Comparison of ENCODE assay signal across 9 cellular contexts in genomic region chr20:18057106-18057993, GRCh38. TPM values are rescaled to one million over a fixed set of nuclear protein-coding genes. Genes with fewer than 3 reads are reported as not detected.
DNase-seq lines count a peak whose midpoint lies in the region; ATAC-seq and TF ChIP-seq lines count a peak whose summit lies in the region.
"Had no signal": no experiment of that assay in that cellular context is flagged by ENCODE, and none has a peak within 500 bp of the region (broad histone marks: within the 10 kb centered on the region; RNA-seq: fewer than 3 reads in every experiment).

OVOL2 (minus strand) TSS chr20:18057916; CDS start chr20:18057634, 282 bp downstream.

- no peaks in the 10 kb centered on the region for H3K36me3 Mint-ChIP-seq in activated CD4-positive, alpha-beta T cell treated with anti-CD3 and anti-CD28 coated beads for 36 hours (ENCODE audit: low read depth)
- no peaks in the 10 kb centered on the region for H3K36me3 Mint-ChIP-seq in osteocyte (ENCODE audit: unreplicated experiment)

- TF ChIP-seq CTCF in epithelial cell of esophagus (IDR thresholded peaks at IDR 0.05; ENCODE audit: insufficient read depth, low read depth, low read length, missing control alignments) (no peak), osteocyte (IDR thresholded peaks at IDR 0.05) (no peak)

- DNase-seq in activated CD4-positive, alpha-beta T cell treated with anti-CD3 and anti-CD28 coated beads for 36 hours: peak; percentile 10
- no peak for DNase-seq in activated CD4-positive, alpha-beta T cell treated with anti-CD3 and anti-CD28 coated beads for 4 hours
- DNase-seq in NCI-H69 (lab: John Stamatoyannopoulos, UW) (peak; percentile 88), epithelial cell of esophagus (ENCODE audit: low read depth) (peak; percentile 98), osteocyte (ENCODE audit: extremely low spot score, unreplicated experiment) (no peak)
- DNase-seq in stimulated activated naive CD4-positive, alpha-beta T cell (lab: John Stamatoyannopoulos, UW): no peak
- DNase-seq: DND-41 had no signal

- peak within 1 kb of the TSS; percentile 35 for H3K4me3 Mint-ChIP-seq in activated CD4-positive, alpha-beta T cell treated with anti-CD3 and anti-CD28 coated beads for 36 hours
- H3K4me3 Mint-ChIP-seq in osteocyte (ENCODE audit: unreplicated experiment): peak within 1 kb of the TSS; percentile 32

- peaks cover 53% of the 10 kb centered on the region for H3K27me3 Mint-ChIP-seq in activated CD4-positive, alpha-beta T cell treated with anti-CD3 and anti-CD28 coated beads for 36 hours
- H3K27me3 Mint-ChIP-seq in osteocyte (ENCODE audit: unreplicated experiment): peaks cover 82% of the 10 kb centered on the region

- CTCF ChIA-PET in activated CD4-positive, alpha-beta T cell treated with anti-CD3 and anti-CD28 coated beads for 36 hours (lab: Charles Lee): interaction anchor here (0.8 to 1.1 kb wide), 2 partner anchors 80 to 284 kb away, joined by 3 read pairs; partner anchors contain the start of genes KAT14 and PET117

- no peaks in the 10 kb centered on the region for H3K9me3 Mint-ChIP-seq in activated CD4-positive, alpha-beta T cell treated with anti-CD3 and anti-CD28 coated beads for 36 hours (ENCODE audit: low read depth)
- H3K9me3 Mint-ChIP-seq in osteocyte (ENCODE audit: unreplicated experiment): no peaks in the 10 kb centered on the region

- peak within 1 kb of the TSS; percentile 70 for H3K4me3 ChIP-seq in epithelial cell of esophagus (ENCODE audit: low read length)

- ATAC-seq in activated CD4-positive, alpha-beta T cell treated with anti-CD3 and anti-CD28 coated beads for 36 hours: peak; percentile 20
- no peak for ATAC-seq in GM18861 (IDR thresholded peaks at IDR 0.05; ENCODE audit: unreplicated experiment)
- ATAC-seq in GM18907 (IDR thresholded peaks at IDR 0.05; ENCODE audit: unreplicated experiment): no peak

- intact Hi-C loops in activated CD4-positive, alpha-beta T cell treated with anti-CD3 and anti-CD28 coated beads for 36 hours (cut with DNase I, micrococcal nuclease): loop anchor here (2.0 to 10.0 kb wide), 2 partner anchors 219 to 227 kb away; partner anchors contain the start of gene ZNF133 (in 1 of the 2)

- peaks cover 8% of the 10 kb centered on the region for H3K4me1 Mint-ChIP-seq in activated CD4-positive, alpha-beta T cell treated with anti-CD3 and anti-CD28 coated beads for 36 hours
- peaks cover 15% of the 10 kb centered on the region for H3K4me1 Mint-ChIP-seq in osteocyte (ENCODE audit: unreplicated experiment)

- POLR2A ChIA-PET in activated CD4-positive, alpha-beta T cell treated with anti-CD3 and anti-CD28 coated beads for 36 hours (lab: Charles Lee): interaction anchor here (0.6 kb wide), 1 partner anchor 13 kb away, joined by 8 read pairs; no protein-coding TSS in a partner anchor

- H3K27ac Mint-ChIP-seq in activated CD4-positive, alpha-beta T cell treated with anti-CD3 and anti-CD28 coated beads for 36 hours: no peak within 1 kb of the TSS
- no peak within 1 kb of the TSS for H3K27ac Mint-ChIP-seq in osteocyte (ENCODE audit: unreplicated experiment)

RNA-seq across cellular contexts. Expression of gene OVOL2, which starts in this region (rescaled TPM):
- not detected for total RNA-seq in activated CD4-positive, alpha-beta T cell treated with anti-CD3 and anti-CD28 coated beads for 36 hours
- total RNA-seq in osteocyte: not detected in 2 replicates

Comparison
In these comparisons a context has a peak if more than half of its experiments do, and no peak if none do; other contexts are left out.
1. Peak in DNase-seq and ATAC-seq in activated CD4-positive, alpha-beta T cell treated with anti-CD3 and anti-CD28 coated beads for 36 hours; RNA of the gene not detected or under 1 TPM.
2. DNase-seq: peak in NCI-H69 (single experiment) and epithelial cell of esophagus (single experiment); none in activated CD4-positive, alpha-beta T cell treated with anti-CD3 and anti-CD28 coated beads for 4 hours (0 of 2), osteocyte (single experiment) and stimulated activated naive CD4-positive, alpha-beta T cell (0 of 6).